Comparison of ENCODE assay signal across 6 cellular contexts in the genomic region with DNA sequence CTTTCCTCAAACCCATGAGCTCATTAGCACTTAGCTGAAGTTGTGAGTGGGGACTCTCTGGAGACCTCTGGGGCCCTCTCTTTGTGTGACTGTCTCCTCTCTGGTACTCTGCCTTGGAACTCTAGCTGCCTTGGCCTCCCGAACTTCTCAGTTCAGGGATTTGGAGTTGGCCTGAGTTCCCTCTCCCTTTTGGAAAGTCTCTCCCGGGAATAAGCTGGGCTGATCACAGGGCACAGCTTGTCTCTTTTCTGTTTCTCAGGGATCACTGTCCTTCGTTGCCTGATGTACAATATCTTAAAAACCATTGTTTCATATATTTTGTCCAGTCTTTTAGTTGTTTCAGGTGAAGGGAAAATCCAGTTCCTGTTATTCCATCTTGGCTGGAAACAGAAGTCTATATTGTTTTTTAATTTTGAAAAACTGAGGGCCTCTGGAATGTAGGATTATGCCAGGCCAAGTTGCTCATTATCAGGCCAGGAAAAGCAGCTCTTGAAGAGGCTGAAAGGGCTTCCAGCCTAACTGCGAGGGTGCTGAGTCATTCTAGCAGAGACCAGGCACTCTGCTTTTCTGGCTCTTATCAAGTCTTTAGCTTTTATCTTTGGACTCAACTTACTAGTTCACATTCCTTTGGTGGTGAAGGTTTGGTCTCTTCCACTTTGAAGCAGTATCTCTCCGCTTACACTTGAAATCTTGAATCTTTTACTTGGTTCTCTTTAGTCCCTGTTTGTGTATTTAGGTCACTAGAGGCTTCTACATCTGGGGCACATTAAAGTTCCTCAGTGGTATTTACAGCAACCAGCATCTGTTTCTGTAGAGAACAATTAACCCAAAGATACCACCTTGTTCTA. TPM values are rescaled to one million over a fixed set of nuclear protein-coding genes. Genes with fewer than 3 reads are reported as not detected.
DNase-seq lines count a peak whose midpoint lies in the region; ATAC-seq and TF ChIP-seq lines count a peak whose summit lies in the region.

No MANE protein-coding gene starts in this region.

- H3K9ac ChIP-seq in BLaER1 treated with 17β-estradiol and CSF1 and Interleukin-3, amounts not matched to agents 10 nM and 100 nM: peak overlapping the region in 1 of 11 experiments; percentile 14; a peak in 1 of 22 replicates

- intact Hi-C loops in left ventricle myocardium inferior (cut with micrococcal nuclease): loop anchor here (10.0 kb wide), 1 partner anchor 50 kb away; no protein-coding TSS in a partner anchor
- intact Hi-C loops in upper lobe of right lung (cut with DNase I): no loop called here

- no peaks in the 10 kb centered on the region for H3K27me3 ChIP-seq in BLaER1 treated with 17β-estradiol and CSF1 and Interleukin-3, amounts not matched to agents 10 nM and 100 nM
- no peaks in the 10 kb centered on the region for H3K27me3 ChIP-seq in left ventricle myocardium inferior (ENCODE audit: low read depth)
- H3K27me3 ChIP-seq in upper lobe of right lung: no peaks in the 10 kb centered on the region

- H3K4me1 ChIP-seq in BLaER1 treated with 17β-estradiol and CSF1 and Interleukin-3, amounts not matched to agents 10 nM and 100 nM: peaks cover 5 to 32% (median 17%) of the 10 kb centered on the region in 10 experiments; a peak in 19 of 20 replicates
- H3K4me1 ChIP-seq in left ventricle myocardium inferior: peaks cover 45% of the 10 kb centered on the region
- H3K4me1 ChIP-seq in upper lobe of right lung: peaks cover 28% of the 10 kb centered on the region

- no peak for TF ChIP-seq CTCF in left ventricle myocardium inferior (IDR thresholded peaks at IDR 0.05; ENCODE audit: borderline replicate concordance)
- TF ChIP-seq CTCF in upper lobe of right lung (IDR thresholded peaks at IDR 0.05): no peak

- no peaks in the 10 kb centered on the region for H4K20me1 ChIP-seq in BLaER1 treated with 17β-estradiol and CSF1 and Interleukin-3, amounts not matched to agents 10 nM and 100 nM

- peak overlapping the region in 10 of 11 experiments; percentile 0 to 62 (median 30); a peak in 15 of 22 replicates for H3K4me2 ChIP-seq in BLaER1 treated with 17β-estradiol and CSF1 and Interleukin-3, amounts not matched to agents 10 nM and 100 nM

- H3K4me3 ChIP-seq in BLaER1 treated with 17β-estradiol and CSF1 and Interleukin-3, amounts not matched to agents 10 nM and 100 nM: no peak overlapping the region
- H3K4me3 ChIP-seq in left ventricle myocardium inferior (no peak overlapping the region), upper lobe of right lung (no peak overlapping the region)

- peak overlapping the region in 8 of 11 experiments; percentile 1 to 56 (median 26); a peak in 11 of 22 replicates for H3K27ac ChIP-seq in BLaER1 treated with 17β-estradiol and CSF1 and Interleukin-3, amounts not matched to agents 10 nM and 100 nM
- peak overlapping the region; percentile 93 for H3K27ac ChIP-seq in left ventricle myocardium inferior (replicated peaks)
- peak overlapping the region; percentile 92 for H3K27ac ChIP-seq in upper lobe of right lung

- peak; percentile 94 for ATAC-seq in upper lobe of right lung

- DNase-seq in NCI-H226 (peak; percentile 96), left ventricle myocardium inferior (peak; percentile 48), upper lobe of right lung (no peak), T-helper 9 cell (no peak), DMS114 treated with DMSO at 0.1 percent for 48 hours (lab: John Stamatoyannopoulos, UW; ENCODE audit: unreplicated experiment) (no peak)

- H3K9me3 ChIP-seq in BLaER1 treated with 17β-estradiol and CSF1 and Interleukin-3, amounts not matched to agents 10 nM and 100 nM (replicated peaks in 1 of 11): no peaks in the 10 kb centered on the region
- H3K9me3 ChIP-seq in left ventricle myocardium inferior (replicated peaks) (no peaks in the 10 kb centered on the region), upper lobe of right lung (no peaks in the 10 kb centered on the region)

- no peaks in the 10 kb centered on the region for H3K36me3 ChIP-seq in BLaER1 treated with 17β-estradiol and CSF1 and Interleukin-3, amounts not matched to agents 10 nM and 100 nM
- H3K36me3 ChIP-seq in left ventricle myocardium inferior: no peaks in the 10 kb centered on the region
- H3K36me3 ChIP-seq in upper lobe of right lung: no peaks in the 10 kb centered on the region

RNA-seq across cellular contexts. Expression of a gene that starts 8.4 kb away (rescaled TPM):
- total RNA-seq in left ventricle myocardium inferior (187 TPM), upper lobe of right lung (71.1 TPM)

RNA-seq across cellular contexts. Expression of a gene that starts 44.6 kb away (rescaled TPM):
- total RNA-seq in left ventricle myocardium inferior (0.14 TPM), upper lobe of right lung (not detected)

RNA-seq across cellular contexts. Expression of a gene that starts 44.7 kb away (rescaled TPM):
- total RNA-seq in left ventricle myocardium inferior: 22.5 TPM
- total RNA-seq in upper lobe of right lung: 31.0 TPM

RNA-seq across cellular contexts. Expression of a gene that starts 54.1 kb away (rescaled TPM):
- total RNA-seq in left ventricle myocardium inferior (75.6 TPM), upper lobe of right lung (37.7 TPM)

Comparison
In these comparisons a context has a peak if more than half of its experiments do, and no peak if none do; other contexts are left out.
1. H3K27ac ChIP-seq: peak in every context shown above with its lines; median percentile 93 in left ventricle myocardium inferior; 92 in upper lobe of right lung; 26 in BLaER1 treated with 17β-estradiol and CSF1 and Interleukin-3, amounts not matched to agents 10 nM and 100 nM.
2. DNase-seq: peak in NCI-H226 (single experiment) and left ventricle myocardium inferior (single experiment); none in upper lobe of right lung (single experiment), T-helper 9 cell (single experiment) and DMS114 treated with DMSO at 0.1 percent for 48 hours (single experiment).